In the genomic region with DNA sequence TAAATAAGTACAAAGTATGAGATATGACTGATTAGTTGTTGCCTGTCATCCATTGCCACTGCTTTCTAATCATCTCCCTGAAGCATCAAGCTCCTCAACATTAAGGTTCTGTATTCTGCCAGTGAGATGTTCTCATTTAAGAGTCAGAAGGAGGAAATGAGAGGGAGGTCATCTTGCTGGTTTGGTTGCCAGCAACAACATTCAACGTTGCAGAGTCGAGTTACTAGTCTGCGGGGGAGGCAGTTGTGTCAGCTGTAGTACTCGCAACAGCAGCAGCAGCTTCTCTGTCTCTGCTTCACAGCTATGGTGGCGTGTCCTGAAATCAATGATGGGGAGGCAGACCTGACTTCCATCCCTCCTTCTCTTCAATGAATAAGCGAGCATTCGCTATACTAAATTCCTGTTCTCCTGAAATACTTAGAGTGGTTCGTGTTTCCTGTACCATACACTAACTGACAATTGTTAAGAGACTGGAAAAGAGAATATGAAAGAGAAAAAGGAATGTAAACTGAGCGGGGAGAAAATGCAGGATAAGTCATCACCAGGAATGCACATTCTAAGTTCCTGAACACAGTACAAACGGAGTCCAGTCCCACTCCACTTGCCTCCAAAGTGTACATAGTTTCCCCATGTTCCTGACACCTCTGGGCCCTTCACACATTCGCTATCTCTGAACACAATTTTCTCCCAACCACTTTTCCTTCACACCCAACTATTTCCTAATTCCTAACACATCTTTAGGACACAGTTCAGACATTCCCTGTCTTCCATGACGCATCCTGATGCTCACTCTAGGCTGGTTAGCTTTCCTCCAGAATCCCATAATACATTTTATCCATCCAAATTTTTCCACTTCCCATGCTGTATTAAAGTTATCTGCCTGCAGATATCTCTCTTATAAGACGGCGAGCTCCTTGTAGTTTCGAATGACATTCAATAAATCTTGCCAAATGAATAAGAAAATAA, we compare ENCODE assay signal across 9 cellular contexts.
DNase-seq lines count a peak whose midpoint lies in the region; ATAC-seq and TF ChIP-seq lines count a peak whose summit lies in the region.
"Had no signal": no experiment of that assay in that cellular context is flagged by ENCODE, and none has a peak within 500 bp of the region (broad histone marks: within the 10 kb centered on the region; RNA-seq: fewer than 3 reads in every experiment).

No MANE protein-coding gene starts in this region.

- in situ Hi-C loops in HAP-1 (cut with MboI; ENCODE audit: low sequenced_read_pairs) = no loop called here

- WGBS in lung, 2 donors = 86 to 88% methylated on average over 15 of the region's 15 CpGs

- H3K4me3 ChIP-seq in BJ (ENCODE audit: low read depth, low read length) (no peak overlapping the region), lung (no peak overlapping the region), HAP-1 (no peak overlapping the region)

- no peak for TF ChIP-seq CTCF in BJ (IDR thresholded peaks at IDR 0.05; ENCODE audit: insufficient read depth, low read depth, low read length)
- no peak for TF ChIP-seq CTCF in lung (IDR thresholded peaks at IDR 0.05; ENCODE audit: control extremely low read depth, extremely low read depth)

- ATAC-seq in lung (ENCODE audit: insufficient read depth, low FRiP score) = peak; percentile 19
- no peak for ATAC-seq in GM21619 (IDR thresholded peaks at IDR 0.05; ENCODE audit: unreplicated experiment)

- H3K27ac ChIP-seq in lung (ENCODE audit: low read depth in 1 of 2, low read length in 1 of 2) = peak overlapping the region in 1 of 2 donors; percentile 2

- H3K27me3 ChIP-seq in BJ (ENCODE audit: control insufficient read depth, insufficient read depth, low read length) (no peaks in the 10 kb centered on the region), lung (ENCODE audit: control insufficient read depth, insufficient read depth) (no peaks in the 10 kb centered on the region), HAP-1 (ENCODE audit: low read depth) (no peaks in the 10 kb centered on the region)

- POLR2A ChIA-PET in BJ (lab: Charles Lee) = no interaction called here

- H3K36me3 ChIP-seq in BJ (ENCODE audit: control insufficient read depth, insufficient read depth, low read length) = no peaks in the 10 kb centered on the region
- H3K36me3 ChIP-seq in lung (ENCODE audit: control insufficient read depth in 2 of 2, insufficient read depth in 2 of 2, low read length in 2 of 2) = no peaks in the 10 kb centered on the region
- no peaks in the 10 kb centered on the region for H3K36me3 ChIP-seq in HAP-1 (replicated peaks)

- H3K4me1 ChIP-seq in lung (ENCODE audit: control insufficient read depth in 2 of 2, insufficient read depth in 2 of 2, low read length in 2 of 2) (peaks cover 0 to 8% of the 10 kb centered on the region in 2 donors), HAP-1 (peaks cover 6% of the 10 kb centered on the region)

- CTCF ChIA-PET in BJ (lab: Yijun Ruan, JAX) = interaction anchor here (0.6 kb wide), 1 partner anchor 36 kb away, joined by 4 read pairs; no protein-coding TSS in a partner anchor

- DNase-seq in BJ (ENCODE audit: low read depth) = peak; percentile 35
- DNase-seq in HT1080 (ENCODE audit: low read depth) = peak; percentile 64
- peak; percentile 72 for DNase-seq in brain pericyte (ENCODE audit: low read depth, low spot score)
- no peak for DNase-seq in lung (ENCODE audit: low spot score)
- DNase-seq in NCI-H1105 (lab: John Stamatoyannopoulos, UW) = no peak
- no peak for DNase-seq in HT-29 (ENCODE audit: low spot score)
- DNase-seq in HAP-1 (ENCODE audit: low spot score in 2 of 2) = no peak
- DNase-seq: stimulated activated CD4-positive, alpha-beta T cell treated with anti-CD3 and anti-CD28 coated beads, Interleukin-4, amount 100 ng/mL, for 1 hour had no signal

- no peaks in the 10 kb centered on the region for H3K9me3 ChIP-seq in lung (ENCODE audit: control insufficient read depth in 2 of 2, insufficient read depth in 1 of 2, low read length in 1 of 2)
- H3K9me3 ChIP-seq in HAP-1 = no peaks in the 10 kb centered on the region

Comparison
In these comparisons a context has a peak if more than half of its experiments do, and no peak if none do; other contexts are left out.
1. DNase-seq: peak in BJ (single experiment), HT1080 (single experiment) and brain pericyte (single experiment); none in lung (single experiment), NCI-H1105 (single experiment), HT-29 (single experiment) and HAP-1 (0 of 2).